Comparison of ENCODE assay signal across 11 cellular contexts in genomic region chr2:113172721-113173562, GRCh38. TPM values are rescaled to one million over a fixed set of nuclear protein-coding genes. Genes with fewer than 3 reads are reported as not detected.
A peak's percentile ranks its signal among the peaks of the same experiment; 100 is the strongest.
DNase-seq lines count a peak whose midpoint lies in the region; ATAC-seq and TF ChIP-seq lines count a peak whose summit lies in the region.
"Had no signal": no experiment of that assay in that cellular context is flagged by ENCODE, and none has a peak within 500 bp of the region (broad histone marks: within the 10 kb centered on the region; RNA-seq: fewer than 3 reads in every experiment).

No MANE protein-coding gene starts in this region.

- no peaks in the 10 kb centered on the region for H4K20me1 ChIP-seq in OCI-LY1 (ENCODE audit: insufficient read depth, low read length)

- H3K4me3 ChIP-seq in GM12865 (ENCODE audit: low read depth, low read length) (peak overlapping the region; percentile 82), OCI-LY1 (ENCODE audit: low read depth, low read length, poor library complexity, severe bottlenecking) (peak overlapping the region; percentile 91), colonic mucosa (no peak overlapping the region), skin epidermis (no peak overlapping the region), esophagus muscularis mucosa (no peak overlapping the region)
- H3K4me3 ChIP-seq: SJSA1 had no signal

- H2AFZ ChIP-seq in OCI-LY1 (ENCODE audit: low read length), result no peak overlapping the region

- TF ChIP-seq EP300 in esophagus muscularis mucosa (IDR thresholded peaks at IDR 0.05), result no peak

- 88% methylated on average over 16 of the region's 16 CpGs for WGBS in esophagus muscularis mucosa

- no peaks in the 10 kb centered on the region for H3K9me2 ChIP-seq in OCI-LY1 (ENCODE audit: low read depth, low read length)

- H3K9ac ChIP-seq in OCI-LY1 (ENCODE audit: low read length), result peak overlapping the region; percentile 94
- H3K9ac ChIP-seq in colonic mucosa (ENCODE audit: low read depth in 2 of 2, low read length in 2 of 2), result no peak overlapping the region

- peak overlapping the region; percentile 90 for H3K4me2 ChIP-seq in OCI-LY1 (ENCODE audit: low read length)

- H3F3A ChIP-seq in OCI-LY1 (ENCODE audit: insufficient read depth, low read length), result no peaks in the 10 kb centered on the region

- TF ChIP-seq POLR2A in esophagus muscularis mucosa (IDR thresholded peaks at IDR 0.05; ENCODE audit: low read depth), result no peak

- no peak for DNase-seq in GM12865 (ENCODE audit: low read depth)
- no peak for DNase-seq in colonic mucosa
- no peak for DNase-seq in NCI-H1048 (lab: John Stamatoyannopoulos, UW)
- DNase-seq in esophagus muscularis mucosa (ENCODE audit: extremely low spot score), result no peak
- DNase-seq: mammary epithelial cell had no signal

- TF ChIP-seq CTCF in GM12865 (IDR thresholded peaks at IDR 0.05; ENCODE audit: insufficient read depth, low read depth, low read length, missing control alignments) (no peak), OCI-LY1 (IDR thresholded peaks at IDR 0.05; ENCODE audit: low read length) (0 out of 2 replicates have a peak, but pooled peaks have one; percentile 17), colonic mucosa (IDR thresholded peaks at IDR 0.05) (no peak), esophagus muscularis mucosa (IDR thresholded peaks at IDR 0.05) (no peak)

- no peaks in the 10 kb centered on the region for H3K9me3 ChIP-seq in OCI-LY1 (ENCODE audit: low read length)
- H3K9me3 ChIP-seq in colonic mucosa, result no peaks in the 10 kb centered on the region
- no peaks in the 10 kb centered on the region for H3K9me3 ChIP-seq in esophagus muscularis mucosa
- H3K9me3 ChIP-seq: prostate gland, SJSA1 had no signal

- intact Hi-C loops in colonic mucosa (cut with DNase I) (no loop called here), esophagus muscularis mucosa (cut with DNase I) (no loop called here)

- H3K27me3 ChIP-seq in OCI-LY1 (ENCODE audit: insufficient read depth, low read length) (no peaks in the 10 kb centered on the region), colonic mucosa (no peaks in the 10 kb centered on the region), esophagus muscularis mucosa (no peaks in the 10 kb centered on the region)
- H3K27me3 ChIP-seq: SJSA1 had no signal

- peak overlapping the region; percentile 92 for H3K27ac ChIP-seq in OCI-LY1 (ENCODE audit: low read depth, low read length, poor library complexity, severe bottlenecking)
- H3K27ac ChIP-seq in colonic mucosa, result peak overlapping the region; percentile 12
- peak overlapping the region in 16 of 21 experiments; percentile 31 to 95 (median 82) for H3K27ac ChIP-seq in skin epidermis
- H3K27ac ChIP-seq in esophagus muscularis mucosa (replicated peaks in 1 of 4), result no peak overlapping the region
- H3K27ac ChIP-seq: prostate gland, SJSA1 had no signal

- peaks cover 10% of the 10 kb centered on the region; the same call in 1 of the 2 replicates for H3K79me2 ChIP-seq in OCI-LY1 (ENCODE audit: insufficient read depth, low read length)

- H3K4me1 ChIP-seq in OCI-LY1 (ENCODE audit: insufficient read depth, low read length, severe bottlenecking) (peaks cover 42% of the 10 kb centered on the region), colonic mucosa (no peaks in the 10 kb centered on the region), esophagus muscularis mucosa (no peaks in the 10 kb centered on the region)
- H3K4me1 ChIP-seq: prostate gland, SJSA1 had no signal

- no peak for ATAC-seq in HG03097 (IDR thresholded peaks at IDR 0.05; ENCODE audit: low FRiP score, unreplicated experiment)

- H3K36me3 ChIP-seq in OCI-LY1 (ENCODE audit: insufficient read depth, low read length) (peaks cover 14% of the 10 kb centered on the region; the same call in 1 of the 2 replicates), colonic mucosa (no peaks in the 10 kb centered on the region), esophagus muscularis mucosa (no peaks in the 10 kb centered on the region)
- H3K36me3 ChIP-seq: prostate gland, SJSA1 had no signal

RNA-seq across cellular contexts. Expression of gene PSD4, which starts 0.8 kb away (rescaled TPM):
- 10 to 100 TPM; 36.5 to 50.6 TPM for total RNA-seq in colonic mucosa
- 1 to 10 TPM; 3.1 to 4.6 (median 3.6) TPM for total RNA-seq in esophagus muscularis mucosa

RNA-seq across cellular contexts. Expression of gene IL1RN, which starts 45.5 kb away (rescaled TPM):
- total RNA-seq in colonic mucosa, result 1 to 10 TPM; 1.5 to 6.0 TPM
- total RNA-seq in esophagus muscularis mucosa, result 1 to 10 TPM in 1 of 4 donors, under 1 TPM in 2, not detected in 1; 0.40 to 4.1 (median 0.83) TPM
- total RNA-seq: H9, SJSA1 had no signal

Comparison
In these comparisons a context has a peak if more than half of its experiments do, and no peak if none do; other contexts are left out.
1. H3K4me3 ChIP-seq: peak in GM12865 (single experiment) and OCI-LY1 (single experiment); none in colonic mucosa (single experiment), skin epidermis (0 of 7) and esophagus muscularis mucosa (0 of 4).
2. H3K27ac ChIP-seq: peak in OCI-LY1 (single experiment), colonic mucosa (single experiment) and skin epidermis (16 of 21); none in esophagus muscularis mucosa (0 of 4).
3. RNA of gene PSD4, which starts 0.8 kb away (total RNA-seq): 36.5 to 50.6 TPM in colonic mucosa; 3.1 to 4.6 TPM in esophagus muscularis mucosa; every median in the first group is over 4 times any median in the second.